Comparison of ENCODE assay signal across 25 cellular contexts in the genomic region with DNA sequence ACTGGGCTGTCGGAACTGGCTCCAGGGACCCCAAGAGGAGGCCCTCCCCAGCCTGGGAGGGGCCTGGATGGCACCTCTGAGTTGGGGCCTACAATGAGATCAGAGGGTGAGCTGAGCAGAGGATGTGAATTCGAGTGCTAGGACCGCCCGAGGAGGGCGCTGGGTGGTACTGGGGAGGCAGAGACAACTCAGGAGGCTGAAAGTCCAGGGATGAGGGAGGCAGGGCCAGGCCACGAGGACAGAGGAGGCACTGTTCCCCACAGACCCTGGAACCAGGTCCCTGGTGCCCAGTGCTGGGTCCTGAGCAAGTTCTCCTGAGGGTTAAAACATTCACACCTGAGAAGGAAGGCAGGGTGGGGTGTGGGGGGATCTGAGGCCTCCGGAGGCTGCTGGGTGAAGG.
"Had no signal": no experiment of that assay in that cellular context is flagged by ENCODE, and none has a peak within 500 bp of the region (broad histone marks: within the 10 kb centered on the region; RNA-seq: fewer than 3 reads in every experiment).

No MANE protein-coding gene starts in this region.

- H2AFZ ChIP-seq: hepatocyte had no signal

- H3K9me3 ChIP-seq: prostate gland, testis had no signal

- FAIRE-seq: kidney had no signal

- H3K36me3 ChIP-seq: gastrocnemius medialis, heart left ventricle, prostate gland, spleen, tibial artery had no signal

- H3K79me2 ChIP-seq: hepatocyte had no signal

- DNase-seq: cerebellar nuclear complex; dorsolateral prefrontal cortex; effector CD4-positive, alpha-beta T cell; foreskin fibroblast; gastrocnemius medialis; kidney; mesendoderm; midbrain; naive thymus-derived CD4-positive, alpha-beta T cell; spleen; stimulated activated CD4-positive, alpha-beta T cell treated with anti-CD3 and anti-CD28 coated beads, Interleukin-4, amount 100 ng/mL, for 4 hours; stimulated activated naive CD8-positive, alpha-beta T cell treated with anti-CD3 and anti-CD28 coated beads, Interleukin-15, Interleukin-2, amounts not matched to agents 100 U/mL and 50 U/mL, for 24 hours; substantia nigra; testis; tibial artery had no signal

- H3K4me3 Mint-ChIP-seq: naive thymus-derived CD4-positive, alpha-beta T cell; nephron; stimulated activated memory B cell treated with anti-CD40 and anti-IgM and Interleukin-4, amounts not matched to agents 10 μg/mL and 1 μg/mL and 100 μg/mL, for 72 hours; type B pancreatic cell had no signal

- H3K4me1 ChIP-seq: gastrocnemius medialis, prostate gland, testis, tibial artery had no signal

- H3K4me1 Mint-ChIP-seq: stimulated activated memory B cell treated with anti-CD40 and anti-IgM and Interleukin-4, amounts not matched to agents 10 μg/mL and 1 μg/mL and 100 μg/mL, for 72 hours had no signal

- ATAC-seq: esophagus mucosa; gastrocnemius medialis; left lobe of liver; right cardiac atrium; stimulated activated naive CD8-positive, alpha-beta T cell treated with anti-CD3 and anti-CD28 coated beads, Interleukin-15, Interleukin-2, amounts not matched to agents 100 U/mL and 50 U/mL, for 24 hours had no signal

- H3K27me3 Mint-ChIP-seq: stimulated activated memory B cell treated with anti-CD40 and anti-IgM and Interleukin-4, amounts not matched to agents 10 μg/mL and 1 μg/mL and 100 μg/mL, for 72 hours; type B pancreatic cell had no signal

- H3K27ac Mint-ChIP-seq: naive thymus-derived CD4-positive, alpha-beta T cell; nephron; stimulated activated memory B cell treated with anti-CD40 and anti-IgM and Interleukin-4, amounts not matched to agents 10 μg/mL and 1 μg/mL and 100 μg/mL, for 72 hours; type B pancreatic cell had no signal

- H3K4me3 ChIP-seq: dorsolateral prefrontal cortex, gastrocnemius medialis, heart left ventricle, hepatocyte, prostate gland, skin epidermis, spleen, testis, tibial artery had no signal

- H3K27ac ChIP-seq: gastrocnemius medialis, heart left ventricle, prostate gland, skin epidermis, spleen, testis, tibial artery had no signal

- H3K27me3 ChIP-seq: dorsolateral prefrontal cortex, gastrocnemius medialis, hepatocyte, testis had no signal

- H3K36me3 Mint-ChIP-seq: naive thymus-derived CD4-positive, alpha-beta T cell; stimulated activated memory B cell treated with anti-CD40 and anti-IgM and Interleukin-4, amounts not matched to agents 10 μg/mL and 1 μg/mL and 100 μg/mL, for 72 hours; type B pancreatic cell had no signal

- H3K9me3 Mint-ChIP-seq: stimulated activated memory B cell treated with anti-CD40 and anti-IgM and Interleukin-4, amounts not matched to agents 10 μg/mL and 1 μg/mL and 100 μg/mL, for 72 hours; type B pancreatic cell had no signal
